ENCODE assay signal across 8 cellular contexts in genomic region chr16:9008335-9009260, GRCh38. TPM values are rescaled to one million over a fixed set of nuclear protein-coding genes. Genes with fewer than 3 reads are reported as not detected.
DNase-seq lines count a peak whose midpoint lies in the region; ATAC-seq, FAIRE-seq and TF ChIP-seq lines count a peak whose summit lies in the region.

No MANE protein-coding gene starts in this region.

- ATAC-seq in CD4-positive, CD25-positive, alpha-beta regulatory T cell (ENCODE audit: low read depth in 2 of 2): peak; percentile 74 to 82
- ATAC-seq in GM19395 (IDR thresholded peaks at IDR 0.05; ENCODE audit: unreplicated experiment): peak; percentile 93
- ATAC-seq in pancreas: peak; percentile 92 to 100 (median 98)

- peaks cover 0 to 2% (median 0%) of the 10 kb centered on the region in 7 donors for H3K9me3 Mint-ChIP-seq in CD4-positive, CD25-positive, alpha-beta regulatory T cell

- H3K27ac ChIP-seq in CD4-positive, CD25-positive, alpha-beta regulatory T cell (ENCODE audit: insufficient read depth, low read length, poor library complexity, severe bottlenecking): no peak overlapping the region
- H3K27ac ChIP-seq in pancreas (no peak overlapping the region), thyroid gland (no peak overlapping the region)

- H3K4me3 Mint-ChIP-seq in CD4-positive, CD25-positive, alpha-beta regulatory T cell: peak overlapping the region in 2 of 4 donors; percentile 59 to 74

- peak; percentile 21 to 66 (median 58) for DNase-seq in CD4-positive, CD25-positive, alpha-beta regulatory T cell
- peak; percentile 50 for DNase-seq in HT1080 (ENCODE audit: low read depth)
- DNase-seq in SHP77 (lab: John Stamatoyannopoulos, UW): peak; percentile 52 to 78
- peak; percentile 56 for DNase-seq in activated gamma-delta T cell treated with anti-CD3 and anti-CD28 coated beads, Interleukin-2, amount 50 U/mL, for 16 hours (ENCODE audit: low read depth)
- peak; percentile 86 for DNase-seq in germinal center (ENCODE audit: low spot score)
- peak; percentile 56 to 87 (median 74) for DNase-seq in pancreas
- peak; percentile 69 to 77 for DNase-seq in thyroid gland

- no peak for FAIRE-seq in pancreas (lab: Jason Lieb, UNC)

- peaks cover 0 to 7% (median 4%) of the 10 kb centered on the region in 4 donors for H3K4me1 Mint-ChIP-seq in CD4-positive, CD25-positive, alpha-beta regulatory T cell

- H3K4me1 ChIP-seq in CD4-positive, CD25-positive, alpha-beta regulatory T cell (ENCODE audit: control insufficient read depth, insufficient read depth, low read length, poor library complexity, severe bottlenecking): peaks cover 5% of the 10 kb centered on the region
- H3K4me1 ChIP-seq in pancreas (peaks cover 0 to 4% (median 0%) of the 10 kb centered on the region in 3 donors), thyroid gland (peaks cover 4 to 9% of the 10 kb centered on the region in 2 donors)

- no peak overlapping the region for H3K27ac Mint-ChIP-seq in CD4-positive, CD25-positive, alpha-beta regulatory T cell

- no peaks in the 10 kb centered on the region for H3K36me3 Mint-ChIP-seq in CD4-positive, CD25-positive, alpha-beta regulatory T cell

- no peaks in the 10 kb centered on the region for H3K9me3 ChIP-seq in CD4-positive, CD25-positive, alpha-beta regulatory T cell (ENCODE audit: control insufficient read depth in 2 of 2, low read length in 2 of 2)
- H3K9me3 ChIP-seq in pancreas: no peaks in the 10 kb centered on the region
- no peaks in the 10 kb centered on the region for H3K9me3 ChIP-seq in thyroid gland

- TF ChIP-seq POLR2A in thyroid gland (IDR thresholded peaks at IDR 0.05): no peak

- no peak overlapping the region for H3K4me3 ChIP-seq in CD4-positive, CD25-positive, alpha-beta regulatory T cell (ENCODE audit: low read depth, low read length)
- H3K4me3 ChIP-seq in pancreas (peak overlapping the region in 2 of 4 donors; percentile 12 to 36), thyroid gland (replicated peaks in 1 of 3) (no peak overlapping the region)

- peaks cover 22% of the 10 kb centered on the region for H3K27me3 Mint-ChIP-seq in CD4-positive, CD25-positive, alpha-beta regulatory T cell

- 22 to 27% methylated on average over 34 of the region's 34 CpGs for WGBS in pancreas, 2 donors
- 24 to 33% methylated on average over 24 to 27 of the region's 34 CpGs for WGBS in thyroid gland, 2 donors

- TF ChIP-seq CTCF in pancreas (IDR thresholded peaks at IDR 0.05) (peak; percentile 60 to 91 (median 72)), thyroid gland (IDR thresholded peaks at IDR 0.05) (peak; percentile 34 to 83 (median 70))

- peaks cover 2% of the 10 kb centered on the region for H3K27me3 ChIP-seq in CD4-positive, CD25-positive, alpha-beta regulatory T cell (ENCODE audit: control insufficient read depth, insufficient read depth, low read length)
- H3K27me3 ChIP-seq in pancreas (no peaks in the 10 kb centered on the region), thyroid gland (no peaks in the 10 kb centered on the region)

- intact Hi-C loops in pancreas (cut with DNase I): no loop called here
- intact Hi-C loops in thyroid gland (cut with DNase I): loop anchor here (10.0 kb wide), 1 partner anchor 434 kb away; no protein-coding TSS in a partner anchor

- no peaks in the 10 kb centered on the region for H3K36me3 ChIP-seq in CD4-positive, CD25-positive, alpha-beta regulatory T cell (ENCODE audit: control insufficient read depth, insufficient read depth, low read length)
- H3K36me3 ChIP-seq in pancreas (no peaks in the 10 kb centered on the region), thyroid gland (no peaks in the 10 kb centered on the region)

RNA-seq across cellular contexts. Expression of gene USP7, which starts 44.9 kb away (rescaled TPM):
- 296 TPM for total RNA-seq in CD4-positive, CD25-positive, alpha-beta regulatory T cell
- polyA plus RNA-seq in CD4-positive, CD25-positive, alpha-beta regulatory T cell: 1 to 10 TPM; 6.8 to 9.1 (median 7.0) TPM
- total RNA-seq in HT1080 (2014; rRNA removed; shearing (Covaris generic)): 51.2 and 86.0 TPM in 2 replicates
- 56.3 and 76.2 TPM in 2 replicates for polyA plus RNA-seq in HT1080 (2015; cell fraction: cytosol; rRNA removed)
- polyA plus RNA-seq in HT1080 (2015; cell fraction: nucleus; rRNA removed): 142 and 157 TPM in 2 replicates
- 10 to 100 TPM; 37.1 to 56.5 (median 40.6) TPM for total RNA-seq in pancreas
- polyA plus RNA-seq in pancreas: 10 to 100 TPM; 13.0 to 30.2 TPM
- total RNA-seq in thyroid gland: 10 to 100 TPM; 57.9 to 93.6 (median 85.5) TPM
